ENCODE assay signal across 8 cellular contexts in genomic region chr2:96856776-96857673, GRCh38. TPM values are rescaled to one million over a fixed set of nuclear protein-coding genes. Genes with fewer than 3 reads are reported as not detected.
DNase-seq lines count a peak whose midpoint lies in the region; ATAC-seq and TF ChIP-seq lines count a peak whose summit lies in the region.

No MANE protein-coding gene starts in this region.

- TF ChIP-seq CTCF in AG09309 (IDR thresholded peaks at IDR 0.05; ENCODE audit: control insufficient read depth, insufficient read depth, low read depth, low read length, missing control alignments) (no peak), VCaP (conservative IDR thresholded peaks at IDR 0.05) (no peak), nephron (IDR thresholded peaks at IDR 0.05; ENCODE audit: unreplicated experiment in 3 of 3) (no peak)

- peaks cover 24% of the 10 kb centered on the region for H3K36me3 Mint-ChIP-seq in nephron (ENCODE audit: low read depth)

- no peaks in the 10 kb centered on the region for H3K9me3 Mint-ChIP-seq in nephron

- peaks cover 30% of the 10 kb centered on the region for H3K4me1 Mint-ChIP-seq in nephron

- H3K27me3 Mint-ChIP-seq in nephron (ENCODE audit: low read depth), result peaks cover 6% of the 10 kb centered on the region

- no peaks in the 10 kb centered on the region for H3K9me3 ChIP-seq in KOPT-K1 (ENCODE audit: insufficient read depth, low read length, poor library complexity, severe bottlenecking)
- H3K9me3 ChIP-seq in esophagus (ENCODE audit: control insufficient read depth in 2 of 2, insufficient read depth in 1 of 2, low read depth in 1 of 2, low read length in 1 of 2), result no peaks in the 10 kb centered on the region

- ATAC-seq in GM18870 (IDR thresholded peaks at IDR 0.05; ENCODE audit: unreplicated experiment) (peak; percentile 23), HG03280 (IDR thresholded peaks at IDR 0.05; ENCODE audit: unreplicated experiment) (no peak)

- DNase-seq in AG09309 (ENCODE audit: low read depth), result no peak
- no peak for DNase-seq in mesenteric fat pad (ENCODE audit: low spot score)

- H3K36me3 ChIP-seq in KOPT-K1 (ENCODE audit: insufficient read depth, low read length) (peaks cover 26% of the 10 kb centered on the region), esophagus (ENCODE audit: control insufficient read depth in 2 of 2, insufficient read depth in 2 of 2, low read length in 1 of 2) (peaks cover 7 to 24% of the 10 kb centered on the region in 2 donors)

- 12 to 13% methylated on average over 28 to 29 of the region's 29 CpGs for WGBS in esophagus, 2 donors

- H3K27ac ChIP-seq in KOPT-K1 (ENCODE audit: low read depth, low read length, poor library complexity, severe bottlenecking) (peak overlapping the region; percentile 71), VCaP (peak overlapping the region; percentile 89), esophagus (ENCODE audit: low read depth in 2 of 2, low read length in 1 of 2) (peak overlapping the region; percentile 84 to 87)

- H3K27me3 ChIP-seq in esophagus (ENCODE audit: control insufficient read depth in 1 of 2, insufficient read depth in 2 of 2, low read length in 2 of 2), result no peaks in the 10 kb centered on the region

- H3K4me3 ChIP-seq in AG09309 (ENCODE audit: control insufficient read depth, low read depth, low read length), result peak overlapping the region; percentile 78
- peak overlapping the region; percentile 65 to 68 for H3K4me3 ChIP-seq in esophagus (ENCODE audit: low read depth in 1 of 2, low read length in 2 of 2)

- H3K4me1 ChIP-seq in esophagus (ENCODE audit: control insufficient read depth in 2 of 2, insufficient read depth in 2 of 2, low read length in 1 of 2), result peaks cover 0 to 4% of the 10 kb centered on the region in 2 donors

- peak overlapping the region; percentile 28 to 68 (median 66) for H3K27ac Mint-ChIP-seq in nephron

- H3K4me3 Mint-ChIP-seq in nephron, result peak overlapping the region; percentile 90 to 92 (median 91)

RNA-seq across cellular contexts. Expression of gene ANKRD39, which starts 0.8 kb away (rescaled TPM):
- polyA plus RNA-seq in esophagus, result 10 to 100 TPM; 11.9 to 12.2 TPM
- total RNA-seq in mesenteric fat pad, result 10.4 TPM

RNA-seq across cellular contexts. Expression of gene SEMA4C, which starts 12.9 kb away (rescaled TPM):
- 10 to 100 TPM; 13.1 to 14.2 TPM for polyA plus RNA-seq in esophagus
- total RNA-seq in mesenteric fat pad, result 25.9 TPM

RNA-seq across cellular contexts. Expression of gene ANKRD23, which starts 13.2 kb away (rescaled TPM):
- polyA plus RNA-seq in esophagus, result 1 to 10 TPM; 1.2 to 5.0 TPM
- 2.8 TPM for total RNA-seq in mesenteric fat pad

RNA-seq across cellular contexts. Expression of gene CNNM3, which starts 41.0 kb away (rescaled TPM):
- polyA plus RNA-seq in esophagus, result 1 to 10 TPM; 3.8 to 3.9 TPM
- 9.0 TPM for total RNA-seq in mesenteric fat pad
